10 cellular contexts compared by ENCODE assay signal in the genomic region with DNA sequence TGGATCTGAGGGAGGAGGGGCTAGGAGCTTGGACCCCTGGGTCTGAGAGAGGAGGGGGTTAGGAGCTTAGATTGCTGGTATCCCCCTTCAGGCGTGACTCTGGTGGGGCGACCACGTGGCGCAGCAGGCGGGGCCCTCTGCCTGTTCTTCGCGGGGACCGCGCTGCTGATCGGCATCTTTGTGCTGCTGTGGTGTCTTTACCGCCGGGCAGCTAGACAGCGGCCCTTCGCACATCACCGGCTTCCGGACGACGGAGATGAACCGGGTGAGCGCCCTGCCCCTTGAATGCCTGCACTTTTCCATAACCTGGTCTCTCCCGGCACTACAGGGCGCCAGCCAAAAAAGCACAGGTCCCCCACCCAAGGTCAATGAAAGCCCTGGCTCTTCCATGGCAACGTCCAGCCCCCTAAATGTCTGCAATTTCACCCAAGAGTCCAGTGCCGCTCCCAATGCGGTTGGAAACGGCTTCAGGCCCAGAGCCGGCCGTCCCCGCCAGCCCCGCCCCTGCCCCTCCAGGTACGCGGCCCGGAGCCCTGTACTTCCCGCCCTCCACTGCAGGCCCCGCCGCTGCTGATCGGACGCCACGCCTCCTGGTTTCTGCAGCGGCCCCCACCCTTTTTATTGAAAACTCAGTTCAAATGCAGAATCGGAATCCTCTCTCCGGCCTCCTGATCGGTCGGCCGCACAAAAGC. TPM values are rescaled to one million over a fixed set of nuclear protein-coding genes. Genes with fewer than 3 reads are reported as not detected.
A peak's percentile ranks its signal among the peaks of the same experiment; 100 is the strongest.
DNase-seq lines count a peak whose midpoint lies in the region; ATAC-seq and TF ChIP-seq lines count a peak whose summit lies in the region.
"Had no signal": no experiment of that assay in that cellular context is flagged by ENCODE, and none has a peak within 500 bp of the region (broad histone marks: within the 10 kb centered on the region; RNA-seq: fewer than 3 reads in every experiment).

No MANE protein-coding gene starts in this region.

- BruUV-seq in PC-3 (replicated peaks; lab: Mats Ljungman, UMichigan) = no TSS peak

- no peaks in the 10 kb centered on the region for H3K9me2 ChIP-seq in PC-3 (replicated peaks; ENCODE audit: low read length)

- peak overlapping the region; percentile 85 for H2AFZ ChIP-seq in PC-3 (ENCODE audit: low read length)

- 0 out of 2 replicates have a peak, but pooled peaks cover 8% of the 10 kb centered on the region for H3K4me1 ChIP-seq in PC-3 (ENCODE audit: insufficient read depth, low read length)

- TF ChIP-seq POLR2A in erythroblast (IDR thresholded peaks at IDR 0.05; ENCODE audit: low read length) = no peak

- H3K4me1 Mint-ChIP-seq in activated T-cell treated with anti-CD3 and anti-CD28 coated beads, Interleukin-2, amount 50 U/mL, for 24 hours (ENCODE audit: low read depth) = peaks cover 43% of the 10 kb centered on the region
- H3K4me1 Mint-ChIP-seq in glutamatergic neuron (ENCODE audit: low read depth, unreplicated experiment) = peaks cover 33% of the 10 kb centered on the region

- peaks cover 59% of the 10 kb centered on the region for H3K27me3 ChIP-seq in PC-3 (ENCODE audit: low read length)

- H3K4me2 ChIP-seq in PC-3 (ENCODE audit: low read length) = peak overlapping the region; percentile 87

- H3K4me3 ChIP-seq in PC-3 (ENCODE audit: low read length) = peak overlapping the region; percentile 55

- intact Hi-C loops in PC-3 (cut with micrococcal nuclease) = no loop called here

- TF ChIP-seq CTCF in PC-3 (conservative IDR thresholded peaks at IDR 0.05; ENCODE audit: low read depth, low read length) (no peak), glutamatergic neuron (IDR thresholded peaks at IDR 0.05; ENCODE audit: partially characterized antibody, unreplicated experiment) (no peak)

- no peaks in the 10 kb centered on the region for H3F3A ChIP-seq in PC-3 (ENCODE audit: low read length, unreplicated experiment)

- peak overlapping the region; percentile 43 for H3K4me3 Mint-ChIP-seq in activated T-cell treated with anti-CD3 and anti-CD28 coated beads, Interleukin-2, amount 50 U/mL, for 24 hours
- H3K4me3 Mint-ChIP-seq in glutamatergic neuron (ENCODE audit: unreplicated experiment) = peak overlapping the region; percentile 83

- peak; percentile 61 for ATAC-seq in PC-3
- peak; percentile 38 for ATAC-seq in stimulated activated naive CD8-positive, alpha-beta T cell treated with anti-CD3 and anti-CD28 coated beads, Interleukin-15, Interleukin-2, amounts not matched to agents 100 U/mL and 50 U/mL, for 24 hours
- ATAC-seq in HG03280 (IDR thresholded peaks at IDR 0.05; ENCODE audit: unreplicated experiment) = no peak

- no peaks in the 10 kb centered on the region for H3K9me3 Mint-ChIP-seq in activated T-cell treated with anti-CD3 and anti-CD28 coated beads, Interleukin-2, amount 50 U/mL, for 24 hours
- H3K9me3 Mint-ChIP-seq in glutamatergic neuron (ENCODE audit: unreplicated experiment) = peaks cover 19% of the 10 kb centered on the region

- no peak overlapping the region for H3K9ac ChIP-seq in PC-3 (ENCODE audit: low read length)

- H3K27ac Mint-ChIP-seq in activated T-cell treated with anti-CD3 and anti-CD28 coated beads, Interleukin-2, amount 50 U/mL, for 24 hours = no peak overlapping the region
- no peak overlapping the region for H3K27ac Mint-ChIP-seq in glutamatergic neuron (ENCODE audit: unreplicated experiment)

- no peaks in the 10 kb centered on the region for H4K20me1 ChIP-seq in PC-3 (ENCODE audit: low read length)

- DNase-seq in activated T-cell treated with anti-CD3 and anti-CD28 coated beads, Interleukin-2, amount 50 U/mL, for 24 hours = no peak
- no peak for DNase-seq in activated T-cell treated with anti-CD3 and anti-CD28 coated beads, Interleukin-2, amount 50 U/mL, for 48 hours
- DNase-seq in PC-3 = peak; percentile 43
- DNase-seq in glutamatergic neuron = peak; percentile 63
- DNase-seq in stimulated activated naive CD8-positive, alpha-beta T cell treated with anti-CD3 and anti-CD28 coated beads, Interleukin-15, Interleukin-2, amounts not matched to agents 100 U/mL and 50 U/mL, for 24 hours = peak; percentile 39
- no peak for DNase-seq in NCI-H1048 (lab: John Stamatoyannopoulos, UW)
- DNase-seq in erythroblast (lab: John Stamatoyannopoulos, UW) = no peak
- DNase-seq: spleen had no signal

- POLR2A ChIA-PET in PC-3 (lab: Charles Lee; ENCODE audit: unreplicated experiment) = no interaction called here

- CTCF ChIA-PET in PC-3 (lab: Charles Lee) = no interaction called here

- H3K79me2 ChIP-seq in PC-3 (ENCODE audit: low read length) = no peaks in the 10 kb centered on the region

- no peak overlapping the region for H3K27ac ChIP-seq in PC-3 (ENCODE audit: low read length)
- H3K27ac ChIP-seq: epithelial cell of prostate, spleen had no signal

- no peaks in the 10 kb centered on the region for H3K9me3 ChIP-seq in PC-3 (ENCODE audit: low read length)
- H3K9me3 ChIP-seq: spleen had no signal

- H3K27me3 Mint-ChIP-seq in activated T-cell treated with anti-CD3 and anti-CD28 coated beads, Interleukin-2, amount 50 U/mL, for 24 hours = peaks cover 92% of the 10 kb centered on the region
- peaks cover 38% of the 10 kb centered on the region for H3K27me3 Mint-ChIP-seq in glutamatergic neuron (ENCODE audit: unreplicated experiment)

- no peaks in the 10 kb centered on the region for H3K36me3 Mint-ChIP-seq in activated T-cell treated with anti-CD3 and anti-CD28 coated beads, Interleukin-2, amount 50 U/mL, for 24 hours (ENCODE audit: low read depth)
- peaks cover 7% of the 10 kb centered on the region for H3K36me3 Mint-ChIP-seq in glutamatergic neuron (ENCODE audit: unreplicated experiment)

- no peaks in the 10 kb centered on the region for H3K36me3 ChIP-seq in PC-3 (ENCODE audit: low read depth, low read length)
- H3K36me3 ChIP-seq: spleen had no signal

RNA-seq across cellular contexts. Expression of a gene that starts 2.8 kb away (rescaled TPM):
- total RNA-seq in PC-3 (2014; rRNA removed) (not detected in 2 replicates), glutamatergic neuron (ENCODE audit: unreplicated experiment) (0.88 TPM)
- total RNA-seq: spleen had no signal

RNA-seq across cellular contexts. Expression of a gene that starts 4.8 kb away (rescaled TPM):
- total RNA-seq in PC-3 (2014; rRNA removed) (not detected in 2 replicates), glutamatergic neuron (ENCODE audit: unreplicated experiment) (2.5 TPM)
- total RNA-seq: spleen had no signal

RNA-seq across cellular contexts. Expression of a gene that starts 13.3 kb away (rescaled TPM):
- total RNA-seq in PC-3 (2014; rRNA removed) (0.11 TPM in 1 of 2 replicates, not detected in the other), glutamatergic neuron (ENCODE audit: unreplicated experiment) (188 TPM)

RNA-seq across cellular contexts. Expression of a gene that starts 23.6 kb away (rescaled TPM):
- total RNA-seq in PC-3 (2014; rRNA removed) (171 and 200 TPM in 2 replicates), glutamatergic neuron (ENCODE audit: unreplicated experiment) (104 TPM)

RNA-seq across cellular contexts. Expression of a gene that starts 25.0 kb away (rescaled TPM):
- not detected in 2 replicates for total RNA-seq in PC-3 (2014; rRNA removed)
- total RNA-seq in glutamatergic neuron (ENCODE audit: unreplicated experiment) = 28.6 TPM

Comparison
In these comparisons a context has a peak if more than half of its experiments do, and no peak if none do; other contexts are left out.
1. DNase-seq: peak in PC-3 (single experiment), glutamatergic neuron (single experiment) and stimulated activated naive CD8-positive, alpha-beta T cell treated with anti-CD3 and anti-CD28 coated beads, Interleukin-15, Interleukin-2, amounts not matched to agents 100 U/mL and 50 U/mL, for 24 hours (single experiment); none in activated T-cell treated with anti-CD3 and anti-CD28 coated beads, Interleukin-2, amount 50 U/mL, for 24 hours (single experiment), activated T-cell treated with anti-CD3 and anti-CD28 coated beads, Interleukin-2, amount 50 U/mL, for 48 hours (0 of 2), NCI-H1048 (single experiment) and erythroblast (0 of 2).
2. RNA of a gene that starts 13.3 kb away (total RNA-seq): 188 TPM in glutamatergic neuron (single experiment); 0.11 TPM in PC-3; every median in the first group is over 100 times any median in the second.